In genomic region chr16:22375117-22375962, GRCh38 we compare ENCODE assay signal across 8 cellular contexts. TPM values are rescaled to one million over a fixed set of nuclear protein-coding genes. Genes with fewer than 3 reads are reported as not detected.
DNase-seq lines count a peak whose midpoint lies in the region; ATAC-seq and TF ChIP-seq lines count a peak whose summit lies in the region.

No MANE protein-coding gene starts in this region.

- POLR2A ChIA-PET in naive thymus-derived CD4-positive, alpha-beta T cell (lab: Charles Lee), result interaction anchor here (0.6 to 6.2 kb wide), 15 partner anchors 8 to 186 kb away, joined by 3 to 93 read pairs (median 3); no protein-coding TSS in a partner anchor

- H3K27me3 Mint-ChIP-seq in naive thymus-derived CD4-positive, alpha-beta T cell, result peaks cover 0 to 5% (median 0%) of the 10 kb centered on the region in 5 donors

- H3K79me2 ChIP-seq in DOHH2 (ENCODE audit: control insufficient read depth, low read length), result peaks cover 38% of the 10 kb centered on the region

- peak; percentile 17 for DNase-seq in NCI-H345 (lab: John Stamatoyannopoulos, UW)
- peak; percentile 46 for DNase-seq in dermis blood vessel endothelial cell
- peak in 1 of 9 donors; percentile 30 for DNase-seq in naive thymus-derived CD4-positive, alpha-beta T cell
- DNase-seq in HPDE6-E6E7 (ENCODE audit: extremely low spot score), result no peak
- DNase-seq in NOMO-1 treated with dmso at 0.1 percent for 144 hours (lab: John Stamatoyannopoulos, UW; ENCODE audit: unreplicated experiment), result no peak
- no peak for DNase-seq in NCI-H187 treated with DMSO at 0.1 percent for 48 hours (lab: John Stamatoyannopoulos, UW)
- no peak for DNase-seq in HK-2 (ENCODE audit: unreplicated experiment)

- CTCF ChIA-PET in naive thymus-derived CD4-positive, alpha-beta T cell (lab: Charles Lee), result no interaction called here

- no peaks in the 10 kb centered on the region for H4K20me1 ChIP-seq in DOHH2 (ENCODE audit: control insufficient read depth, insufficient read depth, low read depth, low read length)

- no peak overlapping the region for H3K27ac ChIP-seq in DOHH2 (ENCODE audit: low read depth, low read length)
- H3K27ac ChIP-seq in naive thymus-derived CD4-positive, alpha-beta T cell (ENCODE audit: low read depth, low read length), result peak overlapping the region; percentile 86

- H3K4me2 ChIP-seq in DOHH2 (ENCODE audit: low read length), result peak overlapping the region; percentile 79

- H3K4me3 Mint-ChIP-seq in naive thymus-derived CD4-positive, alpha-beta T cell, result peak overlapping the region; percentile 93 to 99 (median 98)

- peak overlapping the region; percentile 89 for H3K4me3 ChIP-seq in DOHH2 (ENCODE audit: low read length)
- peak overlapping the region; percentile 77 for H3K4me3 ChIP-seq in naive thymus-derived CD4-positive, alpha-beta T cell (ENCODE audit: low read length)

- no peaks in the 10 kb centered on the region for H3K9me3 Mint-ChIP-seq in naive thymus-derived CD4-positive, alpha-beta T cell

- no peak for ATAC-seq in naive thymus-derived CD4-positive, alpha-beta T cell

- H3K4me1 ChIP-seq in DOHH2 (ENCODE audit: control insufficient read depth, low read length), result peaks cover 34% of the 10 kb centered on the region
- H3K4me1 ChIP-seq in naive thymus-derived CD4-positive, alpha-beta T cell (ENCODE audit: control insufficient read depth in 2 of 2, insufficient read depth in 2 of 2, low read length in 2 of 2), result peaks cover 23 to 31% of the 10 kb centered on the region in 2 donors

- H3K4me1 Mint-ChIP-seq in naive thymus-derived CD4-positive, alpha-beta T cell, result peaks cover 16 to 52% (median 45%) of the 10 kb centered on the region in 7 donors

- intact Hi-C loops in naive thymus-derived CD4-positive, alpha-beta T cell (cut with micrococcal nuclease), result loop anchor here (2.0 kb wide), 1 partner anchor 55 kb away; no protein-coding TSS in a partner anchor

- H3F3A ChIP-seq in DOHH2 (ENCODE audit: control insufficient read depth, insufficient read depth), result peaks cover 5% of the 10 kb centered on the region; the same call in 1 of the 2 replicates

- peaks cover 0 to 18% (median 0%) of the 10 kb centered on the region in 5 donors for H3K36me3 Mint-ChIP-seq in naive thymus-derived CD4-positive, alpha-beta T cell

- no peak for TF ChIP-seq CTCF in DOHH2 (IDR thresholded peaks at IDR 0.05; ENCODE audit: low read depth, low read length, poor library complexity, severe bottlenecking)

- no peaks in the 10 kb centered on the region for H3K9me2 ChIP-seq in DOHH2 (replicated peaks; ENCODE audit: control insufficient read depth, low read length)

- H3K9me3 ChIP-seq in DOHH2 (ENCODE audit: control insufficient read depth, insufficient read depth, low read length), result no peaks in the 10 kb centered on the region
- H3K9me3 ChIP-seq in naive thymus-derived CD4-positive, alpha-beta T cell (ENCODE audit: control insufficient read depth in 2 of 3, low read length in 3 of 3), result no peaks in the 10 kb centered on the region

- peaks cover 17% of the 10 kb centered on the region for H3K36me3 ChIP-seq in DOHH2 (ENCODE audit: control insufficient read depth, low read length)
- peaks cover 0 to 7% (median 0%) of the 10 kb centered on the region in 3 experiments for H3K36me3 ChIP-seq in naive thymus-derived CD4-positive, alpha-beta T cell (ENCODE audit: control insufficient read depth in 2 of 3, insufficient read depth in 3 of 3, low read length in 3 of 3)

- peaks cover 7% of the 10 kb centered on the region; the same call in 1 of the 2 replicates for H3K27me3 ChIP-seq in DOHH2 (ENCODE audit: control insufficient read depth, low read length)
- no peaks in the 10 kb centered on the region for H3K27me3 ChIP-seq in naive thymus-derived CD4-positive, alpha-beta T cell (ENCODE audit: control insufficient read depth in 2 of 2, insufficient read depth in 2 of 2, low read length in 2 of 2)

- H3K27ac Mint-ChIP-seq in naive thymus-derived CD4-positive, alpha-beta T cell, result peak overlapping the region; percentile 85 to 96 (median 91)

RNA-seq across cellular contexts. Expression of gene CDR2, which starts 0.9 kb away (rescaled TPM):
- 39.0 and 42.0 TPM in 2 replicates for total RNA-seq in dermis blood vessel endothelial cell
- total RNA-seq in naive thymus-derived CD4-positive, alpha-beta T cell, result 10 to 100 TPM; 28.7 to 91.9 (median 65.6) TPM
- 100 to 1,000 TPM in 1 of 2 donors, 10 to 100 TPM in 1; 66.0 to 115 TPM for polyA plus RNA-seq in naive thymus-derived CD4-positive, alpha-beta T cell

Comparison
In these comparisons a context has a peak if more than half of its experiments do, and no peak if none do; other contexts are left out.
1. DNase-seq: peak in NCI-H345 (single experiment) and dermis blood vessel endothelial cell (single experiment); none in HPDE6-E6E7 (single experiment), NOMO-1 treated with dmso at 0.1 percent for 144 hours (single experiment), NCI-H187 treated with DMSO at 0.1 percent for 48 hours (single experiment) and HK-2 (single experiment).